In the genomic region with DNA sequence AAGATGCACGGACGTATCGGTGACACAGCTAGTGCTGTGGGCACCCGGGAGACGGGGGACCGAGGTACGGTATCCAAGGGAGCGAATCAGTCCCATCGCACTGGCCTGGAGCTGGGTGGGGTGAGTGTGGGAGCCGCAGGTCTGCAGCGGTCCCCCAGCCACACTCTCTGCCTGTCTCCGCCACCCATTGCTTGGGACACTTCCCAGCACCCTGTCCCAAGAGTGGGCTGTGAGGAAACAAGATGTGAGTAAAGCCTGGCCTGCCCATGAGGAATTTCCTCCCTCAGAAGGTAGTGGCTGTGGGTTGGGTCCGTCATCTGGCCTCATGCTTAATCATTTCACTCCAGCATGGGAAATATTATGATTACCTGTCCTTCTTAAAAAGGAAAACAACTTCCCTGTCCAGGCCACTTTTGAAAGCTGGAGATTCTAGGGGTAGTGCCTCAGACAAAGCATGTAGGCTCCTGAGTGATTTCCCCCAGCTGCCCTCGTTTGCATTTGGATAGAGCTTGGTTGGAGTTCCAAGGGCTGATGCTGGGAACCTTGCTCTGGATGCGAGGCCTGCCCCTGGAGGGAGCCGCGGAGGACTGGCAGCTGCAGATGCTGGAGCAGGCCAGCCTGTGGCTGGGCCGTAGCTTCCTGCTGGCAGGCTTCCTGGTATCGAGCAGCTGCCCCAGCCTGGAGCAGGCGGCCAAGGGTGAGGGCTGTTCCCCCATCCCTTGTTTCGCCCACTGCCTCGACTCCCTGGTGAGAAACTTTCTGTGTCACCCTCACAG, we compare ENCODE assay signal across 11 cellular contexts. TPM values are rescaled to one million over a fixed set of nuclear protein-coding genes. Genes with fewer than 3 reads are reported as not detected.
A peak's percentile ranks its signal among the peaks of the same experiment; 100 is the strongest.
DNase-seq lines count a peak whose midpoint lies in the region; ATAC-seq and TF ChIP-seq lines count a peak whose summit lies in the region.
"Had no signal": no experiment of that assay in that cellular context is flagged by ENCODE, and none has a peak within 500 bp of the region (broad histone marks: within the 10 kb centered on the region; RNA-seq: fewer than 3 reads in every experiment).

No MANE protein-coding gene starts in this region.

- H3K79me1 ChIP-seq in IMR-90 (ENCODE audit: low read depth in 1 of 2, low read length in 2 of 2) = no peaks in the 10 kb centered on the region

- dilution Hi-C loops in IMR-90 (cut with HindIII; ENCODE audit: low sequenced_read_pairs, unreplicated experiment) = no loop called here

- no peak overlapping the region for H3K9ac ChIP-seq in IMR-90 (ENCODE audit: low read depth, low read length)

- H3K18ac ChIP-seq in IMR-90 (ENCODE audit: low read depth, low read length) = no peak overlapping the region

- no peak overlapping the region for H2AK9ac ChIP-seq in IMR-90 (replicated peaks; ENCODE audit: low read depth, low read length, poor library complexity)

- POLR2A ChIA-PET in IMR-90 (lab: Charles Lee; ENCODE audit: unreplicated experiment) = interaction anchor here (0.5 kb wide), 1 partner anchor 615 kb away, joined by 6 read pairs; no protein-coding TSS in a partner anchor

- H3K27me3 ChIP-seq in IMR-90 (ENCODE audit: control insufficient read depth, insufficient read depth, low read length) (no peaks in the 10 kb centered on the region), right lobe of liver (no peaks in the 10 kb centered on the region)

- in situ Hi-C loops in IMR-90 (cut with MboI; ENCODE audit: low sequenced_read_pairs) = no loop called here

- no peak overlapping the region for H3K4me3 ChIP-seq in IMR-90 (ENCODE audit: insufficient read depth, low read depth, low read length)
- H3K4me3 ChIP-seq in right lobe of liver = no peak overlapping the region

- ATAC-seq in IMR-90 (ENCODE audit: low read depth) (0 out of 2 replicates have a peak, but pooled peaks have one; percentile 18), right lobe of liver (peak; percentile 17 to 69 (median 50))
- ATAC-seq: activated T-helper 17 cell treated with anti-CD3 and anti-CD28 coated beads, Interleukin-2, amount 50 U/mL, for 72 hours had no signal

- no peaks in the 10 kb centered on the region; the same call in 1 of the 2 replicates for H3K9me1 ChIP-seq in IMR-90 (ENCODE audit: insufficient read depth, low read length)

- no peaks in the 10 kb centered on the region for H4K20me1 ChIP-seq in IMR-90 (ENCODE audit: insufficient read depth, low read length)

- no peaks in the 10 kb centered on the region for H3K9me3 ChIP-seq in IMR-90 (ENCODE audit: control insufficient read depth, insufficient read depth, low read length)
- no peaks in the 10 kb centered on the region for H3K9me3 ChIP-seq in right lobe of liver

- DNase-seq in IMR-90 (no peak), right lobe of liver (peak in 1 of 3 donors; percentile 69)
- DNase-seq in activated naive CD4-positive, alpha-beta T cell treated with anti-CD3 and anti-CD28 coated beads, Interleukin-2, amount 50 U/mL, for 16 hours = no peak
- DNase-seq in activated CD4-positive, alpha-beta T cell treated with anti-CD3 and anti-CD28 coated beads for 1 hour = no peak
- DNase-seq: activated B cell treated with CpG ODN at 0.5 μM for 24 hours, EL, NCI-H1092 treated with DMSO at 0.1 percent for 48 hours, NCI-H774 had no signal

- no peak overlapping the region for H2BK5ac ChIP-seq in IMR-90 (ENCODE audit: low read depth, low read length, poor library complexity, severe bottlenecking)

- H2BK20ac ChIP-seq in IMR-90 (ENCODE audit: low read depth, low read length) = no peak overlapping the region

- no peak overlapping the region for H3K4ac ChIP-seq in IMR-90 (ENCODE audit: low read depth, low read length)

- no peak for TF ChIP-seq CTCF in IMR-90 (conservative IDR thresholded peaks at IDR 0.05; ENCODE audit: low read depth, low read length)
- no peak for TF ChIP-seq CTCF in right lobe of liver (IDR thresholded peaks at IDR 0.05)

- no peak overlapping the region for H2BK120ac ChIP-seq in IMR-90 (ENCODE audit: low read depth, low read length)

- H3K36me3 ChIP-seq in IMR-90 (ENCODE audit: control insufficient read depth, insufficient read depth, low read length) (no peaks in the 10 kb centered on the region), right lobe of liver (peaks cover 0 to 17% (median 7%) of the 10 kb centered on the region in 4 donors)

- H3K14ac ChIP-seq in IMR-90 (replicated peaks; ENCODE audit: low read depth, low read length) = no peak overlapping the region

- H4K8ac ChIP-seq in IMR-90 (ENCODE audit: low read depth in 2 of 2, low read length in 2 of 2) = no peak overlapping the region

- H3K4me1 ChIP-seq in IMR-90 (ENCODE audit: control insufficient read depth, insufficient read depth, low read length) (peaks cover 9% of the 10 kb centered on the region; the same call in 1 of the 2 replicates), right lobe of liver (peaks cover 0 to 17% (median 6%) of the 10 kb centered on the region in 4 donors)

- BruUV-seq in IMR-90 (replicated peaks; lab: Mats Ljungman, UMichigan) = no TSS peak

- H2BK15ac ChIP-seq in IMR-90 (ENCODE audit: low read depth, low read length) = no peak overlapping the region

- CTCF ChIA-PET in IMR-90 (lab: Yijun Ruan, JAX) = interaction anchor here (1.4 kb wide), 1 partner anchor 41 kb away, joined by 3 read pairs; no protein-coding TSS in a partner anchor

- H3K4me2 ChIP-seq in IMR-90 (ENCODE audit: low read depth, low read length) = no peak overlapping the region

- H2AFZ ChIP-seq in IMR-90 (replicated peaks; ENCODE audit: low read length, poor library complexity) = no peak overlapping the region

- H3K23ac ChIP-seq in IMR-90 (ENCODE audit: low read depth, low read length) = no peak overlapping the region

- H4K5ac ChIP-seq in IMR-90 (ENCODE audit: low read depth, low read length) = no peak overlapping the region

- no peak for TF ChIP-seq RAD21 in IMR-90 (IDR thresholded peaks at IDR 0.05; ENCODE audit: low read length)

- TF ChIP-seq POLR2A in IMR-90 (IDR thresholded peaks at IDR 0.05; ENCODE audit: low read depth, low read length) = no peak
- TF ChIP-seq POLR2A in right lobe of liver (IDR thresholded peaks at IDR 0.05) = no peak

- H2AK5ac ChIP-seq in IMR-90 (ENCODE audit: low read depth, low read length) = no peak overlapping the region

- H3K27ac ChIP-seq in IMR-90 (ENCODE audit: insufficient read depth, low read length) (no peak overlapping the region), right lobe of liver (no peak overlapping the region)
- H3K27ac ChIP-seq: epithelial cell of prostate had no signal

- no peak overlapping the region for H4K91ac ChIP-seq in IMR-90 (ENCODE audit: insufficient read depth, low read depth, low read length)

- intact Hi-C loops in IMR-90 (cut with micrococcal nuclease) (no loop called here), right lobe of liver (cut with DNase I) (no loop called here)

- no peak overlapping the region for H3K56ac ChIP-seq in IMR-90 (ENCODE audit: extremely low read depth, insufficient read depth, low read length)

- WGBS in IMR-90 (ENCODE audit: extremely low coverage in 2 of 2, insufficient read length in 1 of 2), 2 experiments = 55% methylated on average over 5 of the region's 22 CpGs; no CpG with 5 or more reads in 1 of the 2 experiments
- WGBS in right lobe of liver (ENCODE audit: insufficient coverage, low coverage, low lambda C conversion rate, missing lambda C conversion rate) = 79% methylated on average over 9 of the region's 22 CpGs

TF ChIP-seq in IMR-90, 13 proteins besides CTCF, POLR2A, EP300 and RAD21:
- TF ChIP-seq MAFK (IDR thresholded peaks at IDR 0.05; ENCODE audit: low read depth, low read length) (no peak), RCOR1 (IDR thresholded peaks at IDR 0.05; ENCODE audit: insufficient replicate concordance, low read length) (no peak)
- TF ChIP-seq, protein P1, sequence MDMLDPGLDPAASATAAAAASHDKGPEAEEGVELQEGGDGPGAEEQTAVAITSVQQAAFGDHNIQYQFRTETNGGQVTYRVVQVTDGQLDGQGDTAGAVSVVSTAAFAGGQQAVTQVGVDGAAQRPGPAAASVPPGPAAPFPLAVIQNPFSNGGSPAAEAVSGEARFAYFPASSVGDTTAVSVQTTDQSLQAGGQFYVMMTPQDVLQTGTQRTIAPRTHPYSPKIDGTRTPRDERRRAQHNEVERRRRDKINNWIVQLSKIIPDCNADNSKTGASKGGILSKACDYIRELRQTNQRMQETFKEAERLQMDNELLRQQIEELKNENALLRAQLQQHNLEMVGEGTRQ (IDR thresholded peaks at IDR 0.05; ENCODE audit: low read depth, low read length) = no peak

RNA-seq across cellular contexts. Expression of gene ACTR3C, which starts 6.2 kb away (rescaled TPM):
- not detected in 2 replicates for total RNA-seq in IMR-90 (2012; rRNA removed)
- polyA plus RNA-seq in IMR-90 (2012; rRNA removed) = not detected in 2 replicates
- not detected in 2 replicates for polyA plus RNA-seq in IMR-90 (2012; cell fraction: cytosol; rRNA removed)
- 0.02 TPM in 1 of 2 replicates, not detected in the other for polyA plus RNA-seq in IMR-90 (2012; cell fraction: nucleus; rRNA removed; ENCODE audit: low replicate concordance)
- total RNA-seq in right lobe of liver = 10 to 100 TPM; 30.0 to 36.5 (median 32.7) TPM
- total RNA-seq: SK-MEL-5 had no signal

RNA-seq across cellular contexts. Expression of gene LRRC61, which starts 6.4 kb away (rescaled TPM):
- not detected in 2 replicates for total RNA-seq in IMR-90 (2012; rRNA removed)
- polyA plus RNA-seq in IMR-90 (2012; rRNA removed) = 0.06 and 0.07 TPM in 2 replicates
- 0.07 TPM in 1 of 2 replicates, not detected in the other for polyA plus RNA-seq in IMR-90 (2012; cell fraction: cytosol; rRNA removed)
- polyA plus RNA-seq in IMR-90 (2012; cell fraction: nucleus; rRNA removed; ENCODE audit: low replicate concordance) = not detected in 2 replicates
- 10 to 100 TPM; 13.0 to 33.0 (median 19.1) TPM for total RNA-seq in right lobe of liver
- total RNA-seq: SK-MEL-5 had no signal

RNA-seq across cellular contexts. Expression of gene RARRES2, which starts 11.9 kb away (rescaled TPM):
- total RNA-seq in IMR-90 (2012; rRNA removed) (not detected in 2 replicates), right lobe of liver (100 to 1,000 TPM; 552 to 948 (median 788) TPM)
- polyA plus RNA-seq in IMR-90 (2012; rRNA removed) = 1.4 and 1.6 TPM in 2 replicates
- 1.7 and 2.1 TPM in 2 replicates for polyA plus RNA-seq in IMR-90 (2012; cell fraction: cytosol; rRNA removed)
- polyA plus RNA-seq in IMR-90 (2012; cell fraction: nucleus; rRNA removed; ENCODE audit: low replicate concordance) = 1.0 and 2.4 TPM in 2 replicates
- total RNA-seq: activated B cell treated with CpG ODN at 0.5 μM for 24 hours; activated T-helper 17 cell treated with anti-CD3 and anti-CD28 coated beads, Interleukin-2, amount 50 U/mL, for 72 hours; SK-MEL-5 had no signal

RNA-seq across cellular contexts. Expression of gene REPIN1, which starts 39.1 kb away (rescaled TPM):
- total RNA-seq in IMR-90 (2012; rRNA removed) (19.4 and 20.6 TPM in 2 replicates), right lobe of liver (100 to 1,000 TPM in 2 of 6 experiments, 10 to 100 TPM in 4; 56.2 to 133 (median 73.5) TPM)
- polyA plus RNA-seq in IMR-90 (2012; rRNA removed) = 50.6 and 59.7 TPM in 2 replicates
- polyA plus RNA-seq in IMR-90 (2012; cell fraction: cytosol; rRNA removed) = 56.1 and 62.3 TPM in 2 replicates
- polyA plus RNA-seq in IMR-90 (2012; cell fraction: nucleus; rRNA removed; ENCODE audit: low replicate concordance) = 76.7 and 123 TPM in 2 replicates

RNA-seq across cellular contexts. Expression of gene ZNF775, which starts 49.6 kb away (rescaled TPM):
- total RNA-seq in IMR-90 (2012; rRNA removed) = 1.4 TPM in 2 replicates
- 2.6 and 4.0 TPM in 2 replicates for polyA plus RNA-seq in IMR-90 (2012; rRNA removed)
- 2.1 and 5.8 TPM in 2 replicates for polyA plus RNA-seq in IMR-90 (2012; cell fraction: cytosol; rRNA removed)
- polyA plus RNA-seq in IMR-90 (2012; cell fraction: nucleus; rRNA removed; ENCODE audit: low replicate concordance) = 2.2 and 7.1 TPM in 2 replicates
- 1 to 10 TPM in 3 of 6 experiments, under 1 TPM in 3; 0.44 to 1.6 (median 0.96) TPM for total RNA-seq in right lobe of liver

Comparison
In these comparisons a context has a peak if more than half of its experiments do, and no peak if none do; other contexts are left out.
1. RNA of gene ACTR3C, which starts 6.2 kb away (total RNA-seq): 30.0 to 36.5 TPM in right lobe of liver; not detected in IMR-90; every median in the first group is over 10 times any median in the second.
2. RNA of gene LRRC61, which starts 6.4 kb away (total RNA-seq): 13.0 to 33.0 TPM in right lobe of liver; not detected in IMR-90; every median in the first group is over 10 times any median in the second.
3. RNA of gene RARRES2, which starts 11.9 kb away (total RNA-seq): 552 to 948 TPM in right lobe of liver; not detected in IMR-90; every median in the first group is over 100 times any median in the second.